8 cellular contexts compared by ENCODE assay signal in the genomic region with DNA sequence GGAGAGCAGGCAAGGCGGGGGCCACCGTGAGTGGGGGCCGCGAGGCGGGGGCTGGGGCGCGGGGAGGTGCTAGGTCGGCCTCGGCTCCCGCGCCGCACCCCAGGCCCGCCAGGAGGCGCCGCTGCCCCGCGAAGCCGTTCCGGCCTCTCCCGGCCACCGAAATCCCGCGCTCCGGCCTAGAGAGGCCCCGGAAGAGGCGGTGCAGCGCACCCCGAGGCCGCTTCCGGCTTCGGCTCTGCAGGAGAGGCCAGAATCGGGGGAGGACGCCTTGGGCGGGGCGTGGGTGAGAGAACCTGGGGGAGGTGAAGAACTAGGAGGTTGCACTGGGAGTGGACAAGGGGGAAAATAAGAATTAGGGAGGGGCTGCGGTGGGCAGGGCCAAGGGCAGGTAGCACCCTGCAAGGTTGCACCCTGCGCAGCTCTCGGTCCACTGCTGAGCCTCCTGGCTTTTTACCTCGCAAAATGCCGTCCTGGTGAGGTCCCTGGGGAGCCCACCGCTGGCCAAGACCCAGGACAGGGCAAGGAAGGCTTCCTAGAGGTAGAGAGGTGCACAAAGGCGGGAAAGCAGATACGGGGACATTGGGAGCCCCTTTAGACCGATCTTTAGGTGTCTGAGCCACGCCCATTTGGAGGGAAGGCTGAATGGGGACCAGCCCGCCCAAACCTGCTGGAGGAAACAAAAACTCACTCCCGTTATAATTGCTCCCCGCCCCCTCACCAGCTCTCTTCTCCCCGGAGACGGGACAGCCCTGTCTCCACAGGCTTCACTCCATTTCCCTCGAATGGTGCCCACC. TPM values are rescaled to one million over a fixed set of nuclear protein-coding genes. Genes with fewer than 3 reads are reported as not detected.
DNase-seq lines count a peak whose midpoint lies in the region; ATAC-seq and TF ChIP-seq lines count a peak whose summit lies in the region.

No MANE protein-coding gene starts in this region.

- TF ChIP-seq POLR2A in erythroblast (IDR thresholded peaks at IDR 0.05; ENCODE audit: low read length) = peak; percentile 44

- H3K36me3 Mint-ChIP-seq in IgD-negative memory B cell = no peaks in the 10 kb centered on the region

- H3K79me2 ChIP-seq in OCI-LY3 (ENCODE audit: low read length) = peaks cover 11% of the 10 kb centered on the region; the same call in 1 of the 2 replicates

- DNase-seq in DMS153 (lab: John Stamatoyannopoulos, UW) (peak; percentile 83), activated T-cell treated with anti-CD3 and anti-CD28 coated beads for 24 hours (ENCODE audit: low read depth) (peak; percentile 84), erythroblast (lab: John Stamatoyannopoulos, UW) (peak; percentile 94 to 95)
- peak; percentile 76 for DNase-seq in stimulated activated CD8-positive, alpha-beta memory T cell treated with anti-CD3 and anti-CD28 coated beads, Interleukin-7, amount 100 ng/mL, for 24 hours (ENCODE audit: low read depth)

- peak overlapping the region; percentile 91 for H3K4me2 ChIP-seq in OCI-LY3 (ENCODE audit: low read length)

- H3K4me3 ChIP-seq in OCI-LY3 (ENCODE audit: low read length) = peak overlapping the region; percentile 83
- peak overlapping the region; percentile 51 to 87 for H3K4me3 ChIP-seq in muscle layer of colon (ENCODE audit: low read depth in 1 of 2, low read length in 2 of 2)

- peak overlapping the region; percentile 70 to 94 (median 86) for H3K27ac Mint-ChIP-seq in IgD-negative memory B cell

- peak; percentile 78 for ATAC-seq in GM21528 (IDR thresholded peaks at IDR 0.05; ENCODE audit: low FRiP score, unreplicated experiment)

- peak overlapping the region; percentile 84 to 99 (median 94) for H3K4me3 Mint-ChIP-seq in IgD-negative memory B cell

- H3K9ac ChIP-seq in OCI-LY3 (ENCODE audit: low read length) = peak overlapping the region; percentile 86
- peak overlapping the region; percentile 44 for H3K9ac ChIP-seq in muscle layer of colon (ENCODE audit: low read length)

- no peaks in the 10 kb centered on the region for H3K9me3 ChIP-seq in OCI-LY3 (ENCODE audit: insufficient read depth, low read length)
- H3K9me3 ChIP-seq in muscle layer of colon (ENCODE audit: low read length) = no peaks in the 10 kb centered on the region

- H4K20me1 ChIP-seq in OCI-LY3 (ENCODE audit: insufficient read depth, low read length) = no peaks in the 10 kb centered on the region

- H3K36me3 ChIP-seq in OCI-LY3 (replicated peaks; ENCODE audit: low read depth, low read length) (no peaks in the 10 kb centered on the region), muscle layer of colon (ENCODE audit: insufficient read depth, low read length) (no peaks in the 10 kb centered on the region)

- H3K27me3 Mint-ChIP-seq in IgD-negative memory B cell = peaks cover 2% of the 10 kb centered on the region

- H3K4me1 Mint-ChIP-seq in IgD-negative memory B cell = peaks cover 17 to 30% (median 30%) of the 10 kb centered on the region in 3 donors

- H3K27ac ChIP-seq in OCI-LY3 (ENCODE audit: low read length) (peak overlapping the region; percentile 79), muscle layer of colon (ENCODE audit: low read depth, low read length) (peak overlapping the region; percentile 8)

- peaks cover 22% of the 10 kb centered on the region for H3K4me1 ChIP-seq in OCI-LY3 (ENCODE audit: low read length)
- peaks cover 16% of the 10 kb centered on the region for H3K4me1 ChIP-seq in muscle layer of colon (ENCODE audit: insufficient read depth, low read length)

- TF ChIP-seq CTCF in OCI-LY3 (IDR thresholded peaks at IDR 0.05; ENCODE audit: low read depth, low read length) = peak; percentile 82

- no peaks in the 10 kb centered on the region for H3K9me3 Mint-ChIP-seq in IgD-negative memory B cell

- peaks cover 3% of the 10 kb centered on the region; the same call in 1 of the 2 replicates for H3K27me3 ChIP-seq in OCI-LY3 (ENCODE audit: low read depth, low read length)
- H3K27me3 ChIP-seq in muscle layer of colon (ENCODE audit: control insufficient read depth in 1 of 2, insufficient read depth in 2 of 2, low read length in 2 of 2) = no peaks in the 10 kb centered on the region

- H2AFZ ChIP-seq in OCI-LY3 (ENCODE audit: low read depth, low read length) = peak overlapping the region; percentile 69; the same call in 1 of the 2 replicates

RNA-seq across cellular contexts. Expression of gene GNAI2, which starts 8.4 kb away (rescaled TPM):
- polyA plus RNA-seq in IgD-negative memory B cell = 689 TPM

RNA-seq across cellular contexts. Expression of gene SLC38A3, which starts 22.5 kb away (rescaled TPM):
- polyA plus RNA-seq in IgD-negative memory B cell = not detected

RNA-seq across cellular contexts. Expression of gene GNAT1, which starts 36.2 kb away (rescaled TPM):
- polyA plus RNA-seq in IgD-negative memory B cell = not detected

RNA-seq across cellular contexts. Expression of gene SEMA3B, which starts 41.4 kb away (rescaled TPM):
- not detected for polyA plus RNA-seq in IgD-negative memory B cell

RNA-seq across cellular contexts. Expression of gene LSMEM2, which starts 51.3 kb away (rescaled TPM):
- polyA plus RNA-seq in IgD-negative memory B cell = 0.30 TPM

Comparison
In these comparisons a context has a peak if more than half of its experiments do, and no peak if none do; other contexts are left out.
1. Peak in every context shown above with its lines: DNase-seq, ATAC-seq, H3K4me3 ChIP-seq and H3K27ac ChIP-seq.